ENCODE assay signal across 9 cellular contexts in genomic region chr9:22008662-22009562, GRCh38. TPM values are rescaled to one million over a fixed set of nuclear protein-coding genes. Genes with fewer than 3 reads are reported as not detected.
DNase-seq lines count a peak whose midpoint lies in the region; ATAC-seq and TF ChIP-seq lines count a peak whose summit lies in the region.
"Had no signal": no experiment of that assay in that cellular context is flagged by ENCODE, and none has a peak within 500 bp of the region (broad histone marks: within the 10 kb centered on the region; RNA-seq: fewer than 3 reads in every experiment).

Gene CDKN2B, minus strand, starts transcription at chr9:22009305. Its CDS starts 352 bp downstream, at chr9:22008953.

- H3K4me3 ChIP-seq in lower leg skin (ENCODE audit: low read depth, poor library complexity, severe bottlenecking), result peak within 1 kb of the TSS; percentile 81
- H3K4me3 ChIP-seq: A549 had no signal

- intact Hi-C loops in MCF 10A (cut with micrococcal nuclease) (no loop called here), lower leg skin (cut with DNase I; ENCODE audit: low total_unique reads) (no loop called here)

- H3K4me3 Mint-ChIP-seq in MCF 10A (ENCODE audit: unreplicated experiment), result no peak within 1 kb of the TSS
- H3K4me3 Mint-ChIP-seq in activated CD4-positive, alpha-beta T cell treated with anti-CD3 and anti-CD28 coated beads, Interleukin-2, amount 10 ng/mL, durations not matched to agents 7 days and 5 days, result peak within 1 kb of the TSS; percentile 75

- ATAC-seq in HG03039 (IDR thresholded peaks at IDR 0.05; ENCODE audit: unreplicated experiment), result peak; percentile 93
- ATAC-seq: A549 had no signal

- H3K9me3 Mint-ChIP-seq in MCF 10A (ENCODE audit: unreplicated experiment), result no peaks in the 10 kb centered on the region
- H3K9me3 Mint-ChIP-seq in activated CD4-positive, alpha-beta T cell treated with anti-CD3 and anti-CD28 coated beads, Interleukin-2, amount 10 ng/mL, durations not matched to agents 7 days and 5 days, result no peaks in the 10 kb centered on the region

- H3K4me1 Mint-ChIP-seq in MCF 10A (ENCODE audit: insufficient read depth, unreplicated experiment), result no peaks in the 10 kb centered on the region
- peaks cover 33% of the 10 kb centered on the region for H3K4me1 Mint-ChIP-seq in activated CD4-positive, alpha-beta T cell treated with anti-CD3 and anti-CD28 coated beads, Interleukin-2, amount 10 ng/mL, durations not matched to agents 7 days and 5 days

- H3K27me3 Mint-ChIP-seq in MCF 10A (ENCODE audit: insufficient read depth, unreplicated experiment), result no peaks in the 10 kb centered on the region
- peaks cover 71% of the 10 kb centered on the region for H3K27me3 Mint-ChIP-seq in activated CD4-positive, alpha-beta T cell treated with anti-CD3 and anti-CD28 coated beads, Interleukin-2, amount 10 ng/mL, durations not matched to agents 7 days and 5 days

- no peak for TF ChIP-seq POLR2A in lower leg skin (IDR thresholded peaks at IDR 0.05)

- DNase-seq in T47D (ENCODE audit: low read depth in 1 of 2, low spot score in 1 of 2), result peak; percentile 78 to 97
- DNase-seq in MCF 10A (ENCODE audit: unreplicated experiment), result no peak
- peak; percentile 75 for DNase-seq in NCI-H2171 treated with DMSO at 0.1 percent for 48 hours (lab: John Stamatoyannopoulos, UW)
- DNase-seq in activated CD4-positive, alpha-beta T cell treated with anti-CD3 and anti-CD28 coated beads, Interleukin-2, amount 10 ng/mL, durations not matched to agents 7 days and 5 days, result peak; percentile 62
- DNase-seq in ecto neural progenitor cell (ENCODE audit: low spot score), result peak; percentile 97
- peak; percentile 91 to 98 for DNase-seq in lower leg skin (ENCODE audit: low spot score in 2 of 2)
- DNase-seq in stimulated activated CD4-positive, alpha-beta T cell treated with anti-CD3 and anti-CD28 coated beads, Interleukin-4, amount 100 ng/mL, for 4 hours, result peak; percentile 32 to 65

- 1 to 2% methylated on average over 64 to 90 of the region's 91 CpGs for WGBS in lower leg skin, 2 donors

- H3K36me3 Mint-ChIP-seq in MCF 10A (ENCODE audit: insufficient read depth, unreplicated experiment), result no peaks in the 10 kb centered on the region
- peaks cover 5% of the 10 kb centered on the region for H3K36me3 Mint-ChIP-seq in activated CD4-positive, alpha-beta T cell treated with anti-CD3 and anti-CD28 coated beads, Interleukin-2, amount 10 ng/mL, durations not matched to agents 7 days and 5 days (ENCODE audit: low read depth)

- in situ Hi-C loops in T47D (cut with HindIII; ENCODE audit: low pct_unique_long_range_greater_than_20kb, low sequenced_read_pairs), result no loop called here

- H3K27ac Mint-ChIP-seq in MCF 10A (ENCODE audit: low read depth, unreplicated experiment), result no peak within 1 kb of the TSS
- no peak within 1 kb of the TSS for H3K27ac Mint-ChIP-seq in activated CD4-positive, alpha-beta T cell treated with anti-CD3 and anti-CD28 coated beads, Interleukin-2, amount 10 ng/mL, durations not matched to agents 7 days and 5 days

- POLR2A ChIA-PET in MCF 10A (lab: Yijun Ruan, JAX), result no interaction called here
- POLR2A ChIA-PET in activated CD4-positive, alpha-beta T cell treated with anti-CD3 and anti-CD28 coated beads, Interleukin-2, amount 10 ng/mL, durations not matched to agents 7 days and 5 days (lab: Charles Lee), result no interaction called here

- TF ChIP-seq CTCF in MCF 10A (IDR thresholded peaks at IDR 0.05; ENCODE audit: unreplicated experiment), result no peak
- no peak for TF ChIP-seq CTCF in lower leg skin (IDR thresholded peaks at IDR 0.05)

- BruUV-seq in MCF 10A (replicated peaks; lab: Mats Ljungman, UMichigan), result no TSS peak

- CTCF ChIA-PET in MCF 10A (lab: Yijun Ruan, JAX), result no interaction called here
- CTCF ChIA-PET in activated CD4-positive, alpha-beta T cell treated with anti-CD3 and anti-CD28 coated beads, Interleukin-2, amount 10 ng/mL, durations not matched to agents 7 days and 5 days (lab: Charles Lee), result interaction anchor here (0.6 to 4.1 kb wide), 27 partner anchors 11 to 196 kb away, joined by 3 to 24 read pairs (median 5); partner anchors contain the start of genes CDKN2A and CDKN2B-AS1

RNA-seq across cellular contexts. Expression of gene CDKN2B, which starts in this region (rescaled TPM):
- total RNA-seq in MCF 10A (2022) (not detected in 2 replicates), lower leg skin (10 to 100 TPM; 37.6 to 83.2 (median 55.0) TPM)
- under 1 TPM; 0.65 to 0.87 TPM for total RNA-seq in activated CD4-positive, alpha-beta T cell treated with anti-CD3 and anti-CD28 coated beads, Interleukin-2, amount 10 ng/mL, durations not matched to agents 7 days and 5 days

Comparison
In these comparisons a context has a peak if more than half of its experiments do, and no peak if none do; other contexts are left out.
1. RNA of gene CDKN2B (total RNA-seq): 37.6 to 83.2 TPM in lower leg skin; 0.65 to 0.87 TPM in activated CD4-positive, alpha-beta T cell treated with anti-CD3 and anti-CD28 coated beads, Interleukin-2, amount 10 ng/mL, durations not matched to agents 7 days and 5 days and not detected in MCF 10A; every median in the first group is over 10 times any median in the second.
2. Peak in DNase-seq in activated CD4-positive, alpha-beta T cell treated with anti-CD3 and anti-CD28 coated beads, Interleukin-2, amount 10 ng/mL, durations not matched to agents 7 days and 5 days; RNA of the gene not detected or under 1 TPM.